ENCODE assay signal across 8 cellular contexts in the genomic region with DNA sequence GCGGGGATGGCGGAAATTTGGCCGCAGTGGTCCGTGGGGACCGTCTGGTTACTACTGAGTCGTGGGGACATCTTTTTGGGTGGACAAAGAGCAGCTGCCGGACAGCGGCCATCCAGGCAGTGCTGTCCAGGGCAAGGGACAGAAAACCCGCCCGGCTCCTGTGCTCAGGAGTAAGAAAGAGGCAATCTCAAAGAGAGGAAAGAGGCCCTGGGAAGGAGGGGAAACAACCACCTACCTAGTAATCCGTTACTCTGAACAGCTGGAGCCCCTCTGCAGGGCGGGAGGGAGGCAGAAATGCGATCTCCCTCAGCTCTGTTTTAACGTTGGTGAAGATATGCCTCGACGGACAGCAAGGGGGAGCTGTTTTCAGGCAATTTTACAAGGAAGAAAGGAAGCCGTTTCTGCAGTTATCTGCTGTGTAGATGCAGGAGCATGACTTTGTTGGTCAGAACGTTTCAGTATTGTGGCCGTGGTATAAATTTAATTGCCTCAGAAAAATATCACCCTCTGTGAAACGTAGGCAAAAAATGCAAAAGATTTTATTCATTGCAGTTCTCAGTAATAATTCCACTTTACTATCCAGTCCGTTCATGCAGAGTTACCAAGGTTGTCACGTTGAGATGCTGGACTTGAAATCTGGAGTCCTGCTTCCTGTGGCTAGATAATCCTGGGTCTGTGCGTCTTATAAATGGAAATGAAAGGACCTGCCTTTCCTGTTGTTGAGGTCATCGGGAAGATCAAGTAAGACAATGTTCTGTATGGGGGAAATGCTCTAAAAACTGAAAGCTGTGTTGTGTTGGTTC. TPM values are rescaled to one million over a fixed set of nuclear protein-coding genes. Genes with fewer than 3 reads are reported as not detected.
DNase-seq lines count a peak whose midpoint lies in the region; ATAC-seq and TF ChIP-seq lines count a peak whose summit lies in the region.

No MANE protein-coding gene starts in this region.

- no peaks in the 10 kb centered on the region for H3K4me1 ChIP-seq in A673 (ENCODE audit: insufficient read depth, low read length, poor library complexity, severe bottlenecking)
- peaks cover 7% of the 10 kb centered on the region for H3K4me1 ChIP-seq in cardiac muscle cell (ENCODE audit: low read depth)
- H3K4me1 ChIP-seq in parathyroid adenoma = peaks cover 6% of the 10 kb centered on the region

- H3K27me3 ChIP-seq in A673 (replicated peaks; ENCODE audit: insufficient read depth, low read depth, low read length, poor library complexity) (peaks cover 45% of the 10 kb centered on the region), cardiac muscle cell (peaks cover 58% of the 10 kb centered on the region), parathyroid adenoma (ENCODE audit: control insufficient read depth, insufficient read depth, low read length) (peaks cover 9% of the 10 kb centered on the region)
- peaks cover 58% of the 10 kb centered on the region for H3K27me3 ChIP-seq in CD4-positive, alpha-beta T cell (ENCODE audit: control insufficient read depth, insufficient read depth, low read length)

- no TSS peak for BruUV-seq in A673 (replicated peaks; lab: Mats Ljungman, UMichigan)

- H3K36me3 ChIP-seq in A673 (ENCODE audit: insufficient read depth, low read length, poor library complexity, severe bottlenecking) (no peaks in the 10 kb centered on the region), cardiac muscle cell (no peaks in the 10 kb centered on the region), parathyroid adenoma (ENCODE audit: control insufficient read depth, insufficient read depth, low read length) (no peaks in the 10 kb centered on the region)

- CTCF ChIA-PET in A673 (lab: Charles Lee) = interaction anchor here (0.6 to 1.1 kb wide), 2 partner anchors 9 to 614 kb away, joined by 3 read pairs; no protein-coding TSS in a partner anchor
- CTCF ChIA-PET in activated CD8-positive, alpha-beta T cell treated with anti-CD3 and anti-CD28 coated beads, Interleukin-2, amount 10 ng/mL, durations not matched to agents 7 days and 5 days (lab: Charles Lee) = interaction anchor here (0.6 to 1.4 kb wide), 6 partner anchors 9 to 318 kb away, joined by 3 to 6 read pairs (median 4); no protein-coding TSS in a partner anchor
- CTCF ChIA-PET in CD4-positive, alpha-beta T cell (lab: Charles Lee) = no interaction called here

- ATAC-seq in HG02852 (IDR thresholded peaks at IDR 0.05; ENCODE audit: unreplicated experiment) = peak; percentile 74
- ATAC-seq in activated CD8-positive, alpha-beta T cell treated with anti-CD3 and anti-CD28 coated beads, Interleukin-2, amount 10 ng/mL, durations not matched to agents 7 days and 5 days = no peak
- no peak for ATAC-seq in CD4-positive, alpha-beta T cell (ENCODE audit: poor library complexity)

- intact Hi-C loops in A673 (cut with micrococcal nuclease; ENCODE audit: unreplicated experiment) = loop anchor here (5.0 kb wide), 1 partner anchor 125 kb away; no protein-coding TSS in a partner anchor
- intact Hi-C loops in CD4-positive, alpha-beta T cell (cut with DNase I, micrococcal nuclease) = no loop called here

- no peak overlapping the region for H3K27ac ChIP-seq in A673 (ENCODE audit: low read depth, low read length, poor library complexity, severe bottlenecking)
- no peak overlapping the region for H3K27ac ChIP-seq in cardiac muscle cell
- no peak overlapping the region for H3K27ac ChIP-seq in parathyroid adenoma
- H3K27ac ChIP-seq in CD4-positive, alpha-beta T cell (ENCODE audit: low read depth, low read length) = no peak overlapping the region

- POLR2A ChIA-PET in A673 (lab: Charles Lee; ENCODE audit: low non-redundant PET) = interaction anchor here (0.5 to 0.7 kb wide), 2 partner anchors 21 to 922 kb away, joined by 3 read pairs; no protein-coding TSS in a partner anchor
- POLR2A ChIA-PET in activated CD8-positive, alpha-beta T cell treated with anti-CD3 and anti-CD28 coated beads, Interleukin-2, amount 10 ng/mL, durations not matched to agents 7 days and 5 days (lab: Charles Lee) = no interaction called here
- POLR2A ChIA-PET in CD4-positive, alpha-beta T cell (lab: Charles Lee) = no interaction called here

- no peak overlapping the region for H3K27ac Mint-ChIP-seq in activated CD8-positive, alpha-beta T cell treated with anti-CD3 and anti-CD28 coated beads, Interleukin-2, amount 10 ng/mL, durations not matched to agents 7 days and 5 days
- no peak overlapping the region for H3K27ac Mint-ChIP-seq in CD4-positive, alpha-beta T cell

- no peaks in the 10 kb centered on the region for H3K9me3 Mint-ChIP-seq in activated CD8-positive, alpha-beta T cell treated with anti-CD3 and anti-CD28 coated beads, Interleukin-2, amount 10 ng/mL, durations not matched to agents 7 days and 5 days (ENCODE audit: insufficient read depth)
- no peaks in the 10 kb centered on the region for H3K9me3 Mint-ChIP-seq in CD4-positive, alpha-beta T cell

- H3K4me3 Mint-ChIP-seq in activated CD8-positive, alpha-beta T cell treated with anti-CD3 and anti-CD28 coated beads, Interleukin-2, amount 10 ng/mL, durations not matched to agents 7 days and 5 days = no peak overlapping the region
- H3K4me3 Mint-ChIP-seq in CD4-positive, alpha-beta T cell = no peak overlapping the region

- H3K27me3 Mint-ChIP-seq in activated CD8-positive, alpha-beta T cell treated with anti-CD3 and anti-CD28 coated beads, Interleukin-2, amount 10 ng/mL, durations not matched to agents 7 days and 5 days (ENCODE audit: low read depth) = peaks cover 47% of the 10 kb centered on the region
- H3K27me3 Mint-ChIP-seq in CD4-positive, alpha-beta T cell = peaks cover 68% of the 10 kb centered on the region

- H3K4me2 ChIP-seq in parathyroid adenoma (ENCODE audit: low read length) = peak overlapping the region; percentile 53

- DNase-seq in A673 (ENCODE audit: low spot score) = peak; percentile 83
- peak; percentile 49 for DNase-seq in GM12865 (ENCODE audit: low read depth)
- peak; percentile 58 to 64 for DNase-seq in NCI-H2081 (lab: John Stamatoyannopoulos, UW)
- peak; percentile 36 for DNase-seq in activated CD8-positive, alpha-beta T cell treated with anti-CD3 and anti-CD28 coated beads, Interleukin-2, amount 10 ng/mL, durations not matched to agents 7 days and 5 days
- peak; percentile 50 to 65 for DNase-seq in cardiac muscle cell (ENCODE audit: low read depth in 1 of 2, low spot score in 1 of 2)
- DNase-seq in CD4-positive, alpha-beta T cell = no peak

- no peak overlapping the region for H3K9ac ChIP-seq in parathyroid adenoma

- no peaks in the 10 kb centered on the region for H3K79me2 ChIP-seq in parathyroid adenoma

- H3K4me1 Mint-ChIP-seq in activated CD8-positive, alpha-beta T cell treated with anti-CD3 and anti-CD28 coated beads, Interleukin-2, amount 10 ng/mL, durations not matched to agents 7 days and 5 days (ENCODE audit: low read depth) = peaks cover 11% of the 10 kb centered on the region
- peaks cover 16% of the 10 kb centered on the region for H3K4me1 Mint-ChIP-seq in CD4-positive, alpha-beta T cell (ENCODE audit: low read depth)

- peak overlapping the region; percentile 70 for H2AFZ ChIP-seq in parathyroid adenoma

- H3K4me3 ChIP-seq in A673 (ENCODE audit: low read depth, low read length, poor library complexity, severe bottlenecking) = peak overlapping the region; percentile 40
- no peak overlapping the region for H3K4me3 ChIP-seq in GM12865 (ENCODE audit: low read depth, low read length)
- peak overlapping the region; percentile 25 for H3K4me3 ChIP-seq in cardiac muscle cell
- H3K4me3 ChIP-seq in parathyroid adenoma (ENCODE audit: low read depth, low read length) = peak overlapping the region; percentile 43

- H3K36me3 Mint-ChIP-seq in activated CD8-positive, alpha-beta T cell treated with anti-CD3 and anti-CD28 coated beads, Interleukin-2, amount 10 ng/mL, durations not matched to agents 7 days and 5 days (ENCODE audit: low read depth) = peaks cover 6% of the 10 kb centered on the region
- no peaks in the 10 kb centered on the region for H3K36me3 Mint-ChIP-seq in CD4-positive, alpha-beta T cell (ENCODE audit: low read depth)

- peak; percentile 90 for TF ChIP-seq CTCF in A673 (conservative IDR thresholded peaks at IDR 0.05; ENCODE audit: low read depth, low read length)
- peak; percentile 75 for TF ChIP-seq CTCF in GM12865 (IDR thresholded peaks at IDR 0.05; ENCODE audit: insufficient read depth, low read depth, low read length, missing control alignments)
- TF ChIP-seq CTCF in cardiac muscle cell (IDR thresholded peaks at IDR 0.05; ENCODE audit: low read depth, low read length) = peak; percentile 84
- peak; percentile 70 for TF ChIP-seq CTCF in parathyroid adenoma (IDR thresholded peaks at IDR 0.05)
- TF ChIP-seq CTCF in CD4-positive, alpha-beta T cell (IDR thresholded peaks at IDR 0.05) = no peak

- H3K9me3 ChIP-seq in A673 (ENCODE audit: low read depth, low read length, poor library complexity, severe bottlenecking) (no peaks in the 10 kb centered on the region), cardiac muscle cell (ENCODE audit: low read depth) (no peaks in the 10 kb centered on the region), parathyroid adenoma (ENCODE audit: control insufficient read depth, low read length) (no peaks in the 10 kb centered on the region)
- no peaks in the 10 kb centered on the region for H3K9me3 ChIP-seq in CD4-positive, alpha-beta T cell (ENCODE audit: control insufficient read depth, low read length)

RNA-seq across cellular contexts. Expression of gene AVPR1A, which starts 1.1 kb away (rescaled TPM):
- total RNA-seq in A673 (2021) (1.9 and 3.2 TPM in 2 replicates), cardiac muscle cell (not detected in 2 replicates)
- total RNA-seq in activated CD8-positive, alpha-beta T cell treated with anti-CD3 and anti-CD28 coated beads, Interleukin-2, amount 10 ng/mL, durations not matched to agents 7 days and 5 days = not detected
- polyA plus RNA-seq in cardiac muscle cell = not detected in 2 replicates
- total RNA-seq in CD4-positive, alpha-beta T cell = not detected

Comparison
In these comparisons a context has a peak if more than half of its experiments do, and no peak if none do; other contexts are left out.
1. DNase-seq: peak in A673 (single experiment), GM12865 (single experiment), NCI-H2081 (2 of 2), activated CD8-positive, alpha-beta T cell treated with anti-CD3 and anti-CD28 coated beads, Interleukin-2, amount 10 ng/mL, durations not matched to agents 7 days and 5 days (single experiment) and cardiac muscle cell (2 of 2); none in CD4-positive, alpha-beta T cell (0 of 10).